In genomic region chr5:141326088-141326854, GRCh38 we compare ENCODE assay signal across 7 cellular contexts. TPM values are rescaled to one million over a fixed set of nuclear protein-coding genes. Genes with fewer than 3 reads are reported as not detected.
DNase-seq lines count a peak whose midpoint lies in the region; ATAC-seq, FAIRE-seq and TF ChIP-seq lines count a peak whose summit lies in the region.

No MANE protein-coding gene starts in this region.

- H3K27me3 ChIP-seq in RWPE2 (ENCODE audit: insufficient read depth, poor library complexity, severe bottlenecking): peaks cover 24% of the 10 kb centered on the region
- no peaks in the 10 kb centered on the region for H3K27me3 ChIP-seq in cardiac muscle cell

- H3K4me1 Mint-ChIP-seq in activated naive CD4-positive, alpha-beta T cell treated with anti-CD3 and anti-CD28 coated beads, Interleukin-2, amount 50 U/mL, for 24 hours: peaks cover 5% of the 10 kb centered on the region

- H3K4me3 ChIP-seq in RWPE2 (ENCODE audit: severe bottlenecking) (peak overlapping the region; percentile 9), cardiac muscle cell (no peak overlapping the region)

- no peaks in the 10 kb centered on the region for H3K36me3 ChIP-seq in RWPE2 (ENCODE audit: low read depth)
- H3K36me3 ChIP-seq in cardiac muscle cell: no peaks in the 10 kb centered on the region

- H3K9me3 ChIP-seq in RWPE2 (ENCODE audit: severe bottlenecking) (no peaks in the 10 kb centered on the region), cardiac muscle cell (ENCODE audit: low read depth) (no peaks in the 10 kb centered on the region)

- TF ChIP-seq CTCF in RWPE2 (IDR thresholded peaks at IDR 0.05; ENCODE audit: poor library complexity, severe bottlenecking): peak; percentile 72
- TF ChIP-seq CTCF in cardiac muscle cell (IDR thresholded peaks at IDR 0.05; ENCODE audit: low read depth, low read length): peak; percentile 54

- H3K27ac ChIP-seq in RWPE2 (ENCODE audit: poor library complexity, severe bottlenecking): no peak overlapping the region
- H3K27ac ChIP-seq in cardiac muscle cell: no peak overlapping the region

- H3K27me3 Mint-ChIP-seq in activated naive CD4-positive, alpha-beta T cell treated with anti-CD3 and anti-CD28 coated beads, Interleukin-2, amount 50 U/mL, for 24 hours: peaks cover 35% of the 10 kb centered on the region

- H3K4me1 ChIP-seq in RWPE2 (ENCODE audit: insufficient read depth, poor library complexity, severe bottlenecking) (peaks cover 4% of the 10 kb centered on the region), cardiac muscle cell (ENCODE audit: low read depth) (no peaks in the 10 kb centered on the region)

- DNase-seq in RWPE2 (ENCODE audit: low spot score) (no peak), cardiac muscle cell (ENCODE audit: low read depth in 1 of 2, low spot score in 1 of 2) (peak; percentile 59 to 65), putamen (ENCODE audit: low spot score) (peak; percentile 72), urothelium cell line (ENCODE audit: low spot score) (peak; percentile 61)

- ATAC-seq in GM18873 (IDR thresholded peaks at IDR 0.05; ENCODE audit: low FRiP score, unreplicated experiment): peak; percentile 92
- ATAC-seq in HG03159 (IDR thresholded peaks at IDR 0.05; ENCODE audit: unreplicated experiment): peak; percentile 62
- peak; percentile 86 for ATAC-seq in RWPE2 (ENCODE audit: low read depth)

- H3K9me3 Mint-ChIP-seq in activated naive CD4-positive, alpha-beta T cell treated with anti-CD3 and anti-CD28 coated beads, Interleukin-2, amount 50 U/mL, for 24 hours: peaks cover 16% of the 10 kb centered on the region

- peak overlapping the region; percentile 92 for H3K27ac Mint-ChIP-seq in activated naive CD4-positive, alpha-beta T cell treated with anti-CD3 and anti-CD28 coated beads, Interleukin-2, amount 50 U/mL, for 24 hours

- peaks cover 29% of the 10 kb centered on the region for H3K36me3 Mint-ChIP-seq in activated naive CD4-positive, alpha-beta T cell treated with anti-CD3 and anti-CD28 coated beads, Interleukin-2, amount 50 U/mL, for 24 hours

- peak overlapping the region; percentile 96 for H3K4me3 Mint-ChIP-seq in activated naive CD4-positive, alpha-beta T cell treated with anti-CD3 and anti-CD28 coated beads, Interleukin-2, amount 50 U/mL, for 24 hours

- no peak for FAIRE-seq in urothelium cell line (lab: Jason Lieb, UNC)

RNA-seq across cellular contexts. Expression of gene PCDHGA1, which starts 4.0 kb away (rescaled TPM):
- total RNA-seq in cardiac muscle cell: 1.7 and 2.3 TPM in 2 replicates
- 0.40 and 1.2 TPM in 2 replicates for polyA plus RNA-seq in cardiac muscle cell

RNA-seq across cellular contexts. Expression of gene TAF7, which starts 5.7 kb away (rescaled TPM):
- 93.8 and 124 TPM in 2 replicates for total RNA-seq in cardiac muscle cell
- 165 and 215 TPM in 2 replicates for polyA plus RNA-seq in cardiac muscle cell

RNA-seq across cellular contexts. Expression of gene PCDHGA2, which starts 12.3 kb away (rescaled TPM):
- total RNA-seq in cardiac muscle cell: 0.95 and 1.8 TPM in 2 replicates
- polyA plus RNA-seq in cardiac muscle cell: 0.18 and 1.1 TPM in 2 replicates

RNA-seq across cellular contexts. Expression of gene PCDHGA3, which starts 17.4 kb away (rescaled TPM):
- 1.5 and 3.2 TPM in 2 replicates for total RNA-seq in cardiac muscle cell
- 1.4 and 2.2 TPM in 2 replicates for polyA plus RNA-seq in cardiac muscle cell

RNA-seq across cellular contexts. Expression of gene SLC25A2, which starts 22.4 kb away (rescaled TPM):
- total RNA-seq in cardiac muscle cell: 0.42 TPM in 1 of 2 replicates, not detected in the other
- not detected in 2 replicates for polyA plus RNA-seq in cardiac muscle cell
